In genomic region chr3:134214239-134214638, GRCh38 we compare ENCODE assay signal across 22 cellular contexts. TPM values are rescaled to one million over a fixed set of nuclear protein-coding genes. Genes with fewer than 3 reads are reported as not detected.
DNase-seq lines count a peak whose midpoint lies in the region; ATAC-seq lines count a peak whose summit lies in the region.
"Had no signal": no experiment of that assay in that cellular context is flagged by ENCODE, and none has a peak within 500 bp of the region (broad histone marks: within the 10 kb centered on the region; RNA-seq: fewer than 3 reads in every experiment).

No MANE protein-coding gene starts in this region.

- H3K4me3 Mint-ChIP-seq in activated naive CD8-positive, alpha-beta T cell: no peak overlapping the region
- H3K4me3 Mint-ChIP-seq in activated naive CD8-positive, alpha-beta T cell treated with anti-CD3 and anti-CD28 coated beads for 36 hours: no peak overlapping the region
- no peak overlapping the region for H3K4me3 Mint-ChIP-seq in activated naive CD8-positive, alpha-beta T cell treated with anti-CD3 and anti-CD28 coated beads, Interleukin-2, amount 10 ng/mL, durations not matched to agents 7 days and 5 days
- no peak overlapping the region for H3K4me3 Mint-ChIP-seq in stimulated activated naive B cell treated with anti-CD40 and anti-IgM and Interleukin-4, amounts not matched to agents 10 μg/mL and 1 μg/mL and 100 μg/mL, for 72 hours

- no peaks in the 10 kb centered on the region for H3K9me3 Mint-ChIP-seq in activated naive CD8-positive, alpha-beta T cell (ENCODE audit: low read depth)
- no peaks in the 10 kb centered on the region for H3K9me3 Mint-ChIP-seq in activated naive CD8-positive, alpha-beta T cell treated with anti-CD3 and anti-CD28 coated beads for 36 hours
- H3K9me3 Mint-ChIP-seq in activated naive CD8-positive, alpha-beta T cell treated with anti-CD3 and anti-CD28 coated beads, Interleukin-2, amount 10 ng/mL, durations not matched to agents 7 days and 5 days: no peaks in the 10 kb centered on the region
- no peaks in the 10 kb centered on the region for H3K9me3 Mint-ChIP-seq in stimulated activated naive B cell treated with anti-CD40 and anti-IgM and Interleukin-4, amounts not matched to agents 10 μg/mL and 1 μg/mL and 100 μg/mL, for 72 hours

- H3K27me3 ChIP-seq in aorta (ENCODE audit: control insufficient read depth in 1 of 2, insufficient read depth in 2 of 2, low read length in 1 of 2): no peaks in the 10 kb centered on the region
- H3K27me3 ChIP-seq: MG63, tibial artery had no signal

- H3K36me3 Mint-ChIP-seq in activated naive CD8-positive, alpha-beta T cell: peaks cover 9% of the 10 kb centered on the region
- peaks cover 7% of the 10 kb centered on the region for H3K36me3 Mint-ChIP-seq in activated naive CD8-positive, alpha-beta T cell treated with anti-CD3 and anti-CD28 coated beads for 36 hours
- no peaks in the 10 kb centered on the region for H3K36me3 Mint-ChIP-seq in activated naive CD8-positive, alpha-beta T cell treated with anti-CD3 and anti-CD28 coated beads, Interleukin-2, amount 10 ng/mL, durations not matched to agents 7 days and 5 days
- peaks cover 26 to 44% of the 10 kb centered on the region in 2 donors for H3K36me3 Mint-ChIP-seq in stimulated activated naive B cell treated with anti-CD40 and anti-IgM and Interleukin-4, amounts not matched to agents 10 μg/mL and 1 μg/mL and 100 μg/mL, for 72 hours

- WGBS in aorta, 2 donors: 78 to 86% methylated on average over 2 of the region's 2 CpGs

- H3K27me3 Mint-ChIP-seq in activated naive CD8-positive, alpha-beta T cell: no peaks in the 10 kb centered on the region
- H3K27me3 Mint-ChIP-seq in activated naive CD8-positive, alpha-beta T cell treated with anti-CD3 and anti-CD28 coated beads for 36 hours: no peaks in the 10 kb centered on the region
- H3K27me3 Mint-ChIP-seq in activated naive CD8-positive, alpha-beta T cell treated with anti-CD3 and anti-CD28 coated beads, Interleukin-2, amount 10 ng/mL, durations not matched to agents 7 days and 5 days: no peaks in the 10 kb centered on the region
- H3K27me3 Mint-ChIP-seq in stimulated activated naive B cell treated with anti-CD40 and anti-IgM and Interleukin-4, amounts not matched to agents 10 μg/mL and 1 μg/mL and 100 μg/mL, for 72 hours: no peaks in the 10 kb centered on the region

- H3K9me3 ChIP-seq in aorta (ENCODE audit: control insufficient read depth, low read length): no peaks in the 10 kb centered on the region
- H3K9me3 ChIP-seq: HAP-1, MG63, tibial artery had no signal

- H3K27ac Mint-ChIP-seq in activated naive CD8-positive, alpha-beta T cell: peak overlapping the region; percentile 0
- no peak overlapping the region for H3K27ac Mint-ChIP-seq in activated naive CD8-positive, alpha-beta T cell treated with anti-CD3 and anti-CD28 coated beads for 36 hours
- no peak overlapping the region for H3K27ac Mint-ChIP-seq in activated naive CD8-positive, alpha-beta T cell treated with anti-CD3 and anti-CD28 coated beads, Interleukin-2, amount 10 ng/mL, durations not matched to agents 7 days and 5 days
- H3K27ac Mint-ChIP-seq in stimulated activated naive B cell treated with anti-CD40 and anti-IgM and Interleukin-4, amounts not matched to agents 10 μg/mL and 1 μg/mL and 100 μg/mL, for 72 hours: no peak overlapping the region

- DNase-seq in activated naive CD8-positive, alpha-beta T cell treated with anti-CD3 and anti-CD28 coated beads for 36 hours: no peak
- DNase-seq in activated naive CD8-positive, alpha-beta T cell treated with anti-CD3 and anti-CD28 coated beads, Interleukin-2, amount 10 ng/mL, durations not matched to agents 7 days and 5 days: no peak
- DNase-seq in stimulated activated naive B cell treated with anti-CD40 and anti-IgM and Interleukin-4, amounts not matched to agents 10 μg/mL and 1 μg/mL and 100 μg/mL, for 72 hours: no peak
- no peak for DNase-seq in NCI-H510A treated with DMSO at 0.1 percent for 48 hours (lab: John Stamatoyannopoulos, UW)
- DNase-seq in aorta: no peak
- DNase-seq: ACHN; activated CD4-positive, alpha-beta T cell treated with anti-CD3 and anti-CD28 coated beads for 1 hour; activated effector memory CD4-positive, alpha-beta T cell treated with anti-CD3 and anti-CD28 coated beads, Interleukin-2, amount 50 U/mL, for 16 hours; C1 segment of cervical spinal cord; cerebellar nuclear complex; GF-D8; kidney; MG63; NCI-H1436 treated with DMSO at 0.1 percent for 48 hours; NCI-H526; tibial artery had no signal

- ATAC-seq in HG03196 (IDR thresholded peaks at IDR 0.05; ENCODE audit: unreplicated experiment) (peak; percentile 43), GM18867 (IDR thresholded peaks at IDR 0.05; ENCODE audit: unreplicated experiment) (no peak), aorta (ENCODE audit: low FRiP score) (no peak)
- ATAC-seq in activated naive CD8-positive, alpha-beta T cell treated with anti-CD3 and anti-CD28 coated beads, Interleukin-2, amount 10 ng/mL, durations not matched to agents 7 days and 5 days (ENCODE audit: low read depth): peak; percentile 69
- ATAC-seq in stimulated activated naive B cell treated with anti-CD40 and anti-IgM and Interleukin-4, amounts not matched to agents 10 μg/mL and 1 μg/mL and 100 μg/mL, for 72 hours (replicated peaks): peak; percentile 51 to 52
- ATAC-seq: Right ventricle myocardium inferior had no signal

- peaks cover 22% of the 10 kb centered on the region for H3K4me1 Mint-ChIP-seq in activated naive CD8-positive, alpha-beta T cell (ENCODE audit: low read depth)
- H3K4me1 Mint-ChIP-seq in activated naive CD8-positive, alpha-beta T cell treated with anti-CD3 and anti-CD28 coated beads for 36 hours: peaks cover 25% of the 10 kb centered on the region
- peaks cover 18% of the 10 kb centered on the region for H3K4me1 Mint-ChIP-seq in activated naive CD8-positive, alpha-beta T cell treated with anti-CD3 and anti-CD28 coated beads, Interleukin-2, amount 10 ng/mL, durations not matched to agents 7 days and 5 days
- peaks cover 34 to 52% of the 10 kb centered on the region in 2 donors for H3K4me1 Mint-ChIP-seq in stimulated activated naive B cell treated with anti-CD40 and anti-IgM and Interleukin-4, amounts not matched to agents 10 μg/mL and 1 μg/mL and 100 μg/mL, for 72 hours

- H3K4me3 ChIP-seq in aorta (ENCODE audit: low read length in 2 of 2): no peak overlapping the region
- H3K4me3 ChIP-seq: HAP-1, MG63, tibial artery had no signal

- intact Hi-C loops in aorta (cut with DNase I): loop anchor here (5.0 to 10.0 kb wide), 4 partner anchors 161 to 399 kb away; partner anchors contain the start of gene AMOTL2 (in 1 of the 2)

- H3K36me3 ChIP-seq in aorta (ENCODE audit: control insufficient read depth in 1 of 2, insufficient read depth in 2 of 2, low read length in 1 of 2): peaks cover 0 to 2% of the 10 kb centered on the region in 2 donors

- POLR2A ChIA-PET in activated naive CD8-positive, alpha-beta T cell treated with anti-CD3 and anti-CD28 coated beads, Interleukin-2, amount 10 ng/mL, durations not matched to agents 7 days and 5 days (lab: Charles Lee): no interaction called here

- no peaks in the 10 kb centered on the region for H3K4me1 ChIP-seq in aorta (ENCODE audit: control insufficient read depth in 1 of 2, insufficient read depth in 2 of 2, low read length in 2 of 2)
- H3K4me1 ChIP-seq: HAP-1 had no signal

- no peak overlapping the region for H3K27ac ChIP-seq in aorta (ENCODE audit: low read depth in 1 of 2, low read length in 2 of 2)
- H3K27ac ChIP-seq: parathyroid adenoma, tibial artery had no signal

RNA-seq across cellular contexts. Expression of gene RYK, which starts 36.4 kb away (rescaled TPM):
- total RNA-seq in activated naive CD8-positive, alpha-beta T cell treated with anti-CD3 and anti-CD28 coated beads for 36 hours: 10 to 100 TPM; 18.7 to 21.0 TPM
- total RNA-seq in activated naive CD8-positive, alpha-beta T cell treated with anti-CD3 and anti-CD28 coated beads, Interleukin-2, amount 10 ng/mL, durations not matched to agents 7 days and 5 days: 10 to 100 TPM; 23.3 to 23.4 TPM
- total RNA-seq in aorta: 10 to 100 TPM; 71.8 to 73.5 TPM
- polyA plus RNA-seq in aorta: 10 to 100 TPM; 35.9 to 48.9 TPM

Comparison
In these comparisons a context has a peak if more than half of its experiments do, and no peak if none do; other contexts are left out.
1. ATAC-seq: peak in HG03196 (single experiment), activated naive CD8-positive, alpha-beta T cell treated with anti-CD3 and anti-CD28 coated beads, Interleukin-2, amount 10 ng/mL, durations not matched to agents 7 days and 5 days (single experiment) and stimulated activated naive B cell treated with anti-CD40 and anti-IgM and Interleukin-4, amounts not matched to agents 10 μg/mL and 1 μg/mL and 100 μg/mL, for 72 hours (2 of 2); none in GM18867 (single experiment) and aorta (single experiment).